In the genomic region with DNA sequence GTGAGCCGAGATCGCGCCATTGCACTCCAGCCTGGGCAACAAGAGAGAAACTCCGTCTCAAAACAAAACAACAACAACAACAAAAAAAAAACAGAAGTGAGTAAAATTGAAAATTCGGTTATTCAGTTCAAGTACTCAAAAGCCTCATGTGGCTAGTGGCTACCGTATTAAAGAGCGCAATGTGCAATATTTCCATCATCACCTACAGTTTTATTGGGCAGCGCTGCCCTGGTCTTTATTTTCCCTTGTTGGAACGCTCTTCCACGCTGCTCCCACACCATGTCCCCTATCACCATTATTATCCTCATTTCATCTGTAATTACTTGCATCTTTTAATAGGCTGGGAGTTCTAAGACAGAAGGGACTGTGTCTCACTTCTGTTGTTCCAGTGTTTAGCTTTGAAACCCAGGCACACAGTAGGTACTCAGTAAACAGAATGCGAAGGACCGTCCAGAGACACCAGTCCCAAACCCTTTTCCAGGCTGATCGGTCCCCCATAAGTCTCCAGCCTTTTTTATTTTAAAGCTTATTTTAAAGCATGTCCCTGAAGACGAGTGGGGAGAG, we compare ENCODE assay signal across 8 cellular contexts. TPM values are rescaled to one million over a fixed set of nuclear protein-coding genes. Genes with fewer than 3 reads are reported as not detected.
DNase-seq lines count a peak whose midpoint lies in the region; ATAC-seq and TF ChIP-seq lines count a peak whose summit lies in the region.

No MANE protein-coding gene starts in this region.

- H3K4me2 ChIP-seq in BLaER1 treated with 17β-estradiol and CSF1 and Interleukin-3, amounts not matched to agents 10 nM and 100 nM: peak overlapping the region; percentile 80 to 97 (median 88)

- in situ Hi-C loops in KBM-7 (cut with MboI; ENCODE audit: low pct_unique_long_range_greater_than_20kb, low sequenced_read_pairs): no loop called here

- POLR2A ChIA-PET in naive thymus-derived CD8-positive, alpha-beta T cell (lab: Charles Lee): interaction anchor here (0.6 to 2.4 kb wide), 6 partner anchors 9 to 282 kb away, joined by 3 to 11 read pairs (median 4); partner anchors contain the start of gene INTS14

- peaks cover 17 to 42% (median 34%) of the 10 kb centered on the region in 4 donors for H3K4me1 Mint-ChIP-seq in naive thymus-derived CD8-positive, alpha-beta T cell

- H3K27ac Mint-ChIP-seq in naive thymus-derived CD8-positive, alpha-beta T cell: peak overlapping the region; percentile 85 to 96 (median 92)

- H3K27me3 ChIP-seq in BLaER1 treated with 17β-estradiol and CSF1 and Interleukin-3, amounts not matched to agents 10 nM and 100 nM: no peaks in the 10 kb centered on the region
- H3K27me3 ChIP-seq in colonic mucosa: no peaks in the 10 kb centered on the region

- peak overlapping the region; percentile 83 to 98 (median 94) for H3K9ac ChIP-seq in BLaER1 treated with 17β-estradiol and CSF1 and Interleukin-3, amounts not matched to agents 10 nM and 100 nM
- peak overlapping the region; percentile 15 to 58 for H3K9ac ChIP-seq in colonic mucosa (ENCODE audit: low read depth in 2 of 2, low read length in 2 of 2)

- H3K9me3 Mint-ChIP-seq in naive thymus-derived CD8-positive, alpha-beta T cell: no peaks in the 10 kb centered on the region

- H3K27ac ChIP-seq in BLaER1 treated with 17β-estradiol and CSF1 and Interleukin-3, amounts not matched to agents 10 nM and 100 nM: peak overlapping the region; percentile 70 to 97 (median 93); a peak in 21 of 22 replicates
- H3K27ac ChIP-seq in colonic mucosa: peak overlapping the region; percentile 53

- peak overlapping the region; percentile 79 to 93 (median 88) for H3K4me3 Mint-ChIP-seq in naive thymus-derived CD8-positive, alpha-beta T cell

- H3K4me1 ChIP-seq in BLaER1 treated with 17β-estradiol and CSF1 and Interleukin-3, amounts not matched to agents 10 nM and 100 nM: peaks cover 21 to 33% (median 28%) of the 10 kb centered on the region in 10 experiments
- H3K4me1 ChIP-seq in colonic mucosa: peaks cover 7% of the 10 kb centered on the region

- intact Hi-C loops in colonic mucosa (cut with DNase I): no loop called here

- peaks cover 0 to 16% (median 9%) of the 10 kb centered on the region in 11 experiments; a peak in 12 of 22 replicates for H3K36me3 ChIP-seq in BLaER1 treated with 17β-estradiol and CSF1 and Interleukin-3, amounts not matched to agents 10 nM and 100 nM
- H3K36me3 ChIP-seq in colonic mucosa: no peaks in the 10 kb centered on the region

- peak; percentile 2 for ATAC-seq in HG03521 (IDR thresholded peaks at IDR 0.05; ENCODE audit: unreplicated experiment)
- ATAC-seq in naive thymus-derived CD8-positive, alpha-beta T cell: no peak

- no peak for TF ChIP-seq CTCF in colonic mucosa (IDR thresholded peaks at IDR 0.05)
- TF ChIP-seq CTCF in GM20000 (IDR thresholded peaks at IDR 0.05; ENCODE audit: extremely low read depth, missing control alignments): no peak

- no peaks in the 10 kb centered on the region for H3K27me3 Mint-ChIP-seq in naive thymus-derived CD8-positive, alpha-beta T cell

- peaks cover 0 to 7% (median 0%) of the 10 kb centered on the region in 3 donors for H3K36me3 Mint-ChIP-seq in naive thymus-derived CD8-positive, alpha-beta T cell

- peak overlapping the region; percentile 76 to 99 (median 87) for H3K4me3 ChIP-seq in BLaER1 treated with 17β-estradiol and CSF1 and Interleukin-3, amounts not matched to agents 10 nM and 100 nM
- H3K4me3 ChIP-seq in colonic mucosa: peak overlapping the region; percentile 84

- DNase-seq in colonic mucosa: no peak
- no peak for DNase-seq in naive thymus-derived CD8-positive, alpha-beta T cell
- DNase-seq in AG08396 (ENCODE audit: low spot score): no peak
- DNase-seq in GM20000 (ENCODE audit: low spot score): no peak
- no peak for DNase-seq in NCI-H187 treated with DMSO at 0.1 percent for 48 hours (lab: John Stamatoyannopoulos, UW)
- no peak for DNase-seq in KBM-7

- H3K9me3 ChIP-seq in BLaER1 treated with 17β-estradiol and CSF1 and Interleukin-3, amounts not matched to agents 10 nM and 100 nM (replicated peaks in 1 of 11): no peaks in the 10 kb centered on the region
- H3K9me3 ChIP-seq in colonic mucosa: no peaks in the 10 kb centered on the region

- H4K20me1 ChIP-seq in BLaER1 treated with 17β-estradiol and CSF1 and Interleukin-3, amounts not matched to agents 10 nM and 100 nM: peaks cover 0 to 36% (median 32%) of the 10 kb centered on the region in 11 experiments; a peak in 16 of 22 replicates

RNA-seq across cellular contexts. Expression of gene HACD3, which starts 0.4 kb away (rescaled TPM):
- total RNA-seq in colonic mucosa: 10 to 100 TPM; 36.0 to 68.7 TPM
- total RNA-seq in naive thymus-derived CD8-positive, alpha-beta T cell: 10 to 100 TPM; 22.8 to 25.2 TPM
- polyA plus RNA-seq in naive thymus-derived CD8-positive, alpha-beta T cell: 10 to 100 TPM; 26.1 to 31.6 (median 30.6) TPM

RNA-seq across cellular contexts. Expression of gene DPP8, which starts 12.3 kb away (rescaled TPM):
- total RNA-seq in colonic mucosa: 10 to 100 TPM; 34.2 to 34.3 TPM
- total RNA-seq in naive thymus-derived CD8-positive, alpha-beta T cell: 10 to 100 TPM; 60.3 to 63.8 TPM
- polyA plus RNA-seq in naive thymus-derived CD8-positive, alpha-beta T cell: 10 to 100 TPM; 38.1 to 47.1 (median 41.8) TPM
